18 cellular contexts compared by ENCODE assay signal in genomic region chr4:71608674-71609062, GRCh38.
DNase-seq lines count a peak whose midpoint lies in the region; ATAC-seq, FAIRE-seq and TF ChIP-seq lines count a peak whose summit lies in the region.
"Had no signal": no experiment of that assay in that cellular context is flagged by ENCODE, and none has a peak within 500 bp of the region (broad histone marks: within the 10 kb centered on the region; RNA-seq: fewer than 3 reads in every experiment).

No MANE protein-coding gene starts in this region.

- TF ChIP-seq POLR2A in HepG2 (IDR thresholded peaks at IDR 0.05; ENCODE audit: insufficient read depth in 1 of 2, low read depth in 2 of 2, low read length in 2 of 2) (no peak), stomach (IDR thresholded peaks at IDR 0.05) (no peak)

- in situ Hi-C loops in HepG2 (cut with HindIII; ENCODE audit: extremely low pct_ligation_motif_present, low pct_unique_long_range_greater_than_20kb), result no loop called here

- intact Hi-C loops in PC-3 (cut with micrococcal nuclease), result loop anchor here (1.0 to 5.0 kb wide), 9 partner anchors 40 to 420 kb away; no protein-coding TSS in a partner anchor
- intact Hi-C loops in HepG2 (cut with micrococcal nuclease; ENCODE audit: unreplicated experiment), result no loop called here
- intact Hi-C loops in stomach (cut with DNase I; ENCODE audit: low total_unique reads), result no loop called here

- no peak for TF ChIP-seq RAD21 in HepG2 (CRISPR knock-in tag; IDR thresholded peaks at IDR 0.05)

- TF ChIP-seq EP300 in HepG2 (IDR thresholded peaks at IDR 0.05; ENCODE audit: low read depth in 2 of 2, low read length in 2 of 2) (no peak), HepG2 (CRISPR knock-in tag; IDR thresholded peaks at IDR 0.05; ENCODE audit: borderline replicate concordance) (no peak), stomach (IDR thresholded peaks at IDR 0.05) (no peak)

- TF ChIP-seq CTCF in PC-3 (conservative IDR thresholded peaks at IDR 0.05; ENCODE audit: low read depth, low read length) (no peak), HepG2 (CRISPR knock-in tag; IDR thresholded peaks at IDR 0.05) (no peak), stomach (IDR thresholded peaks at IDR 0.05) (no peak)

- H3K9me2 ChIP-seq in PC-3 (replicated peaks; ENCODE audit: low read length), result no peaks in the 10 kb centered on the region

- no peaks in the 10 kb centered on the region for H3K27me3 ChIP-seq in PC-3 (ENCODE audit: low read length)
- H3K27me3 ChIP-seq in HepG2 (ENCODE audit: control insufficient read depth in 1 of 2, insufficient read depth in 2 of 2, low read length in 2 of 2), result no peaks in the 10 kb centered on the region
- H3K27me3 ChIP-seq in stomach, result no peaks in the 10 kb centered on the region

- H3K9ac ChIP-seq in PC-3 (ENCODE audit: low read length) (peak overlapping the region; percentile 73), HepG2 (ENCODE audit: insufficient read depth, low read depth, low read length) (no peak overlapping the region)

- POLR2A ChIA-PET in PC-3 (lab: Charles Lee; ENCODE audit: unreplicated experiment), result no interaction called here
- POLR2A ChIA-PET in HepG2 (lab: Yijun Ruan, JAX), result no interaction called here

- 3% methylated on average over 2 of the region's 2 CpGs for WGBS in HepG2 (ENCODE audit: low lambda C conversion rate)
- 41 to 74% (median 56%) methylated on average over 2 of the region's 2 CpGs for WGBS in stomach, 5 donors

- DNase-seq in DMS53 treated with DMSO at 0.1 percent for 48 hours (lab: John Stamatoyannopoulos, UW; ENCODE audit: unreplicated experiment) (peak; percentile 54), PC-3 (no peak), HepG2 (ENCODE audit: low spot score) (no peak), stomach (no peak), hepatic stellate cell (ENCODE audit: low spot score) (no peak), NCI-H1105 (lab: John Stamatoyannopoulos, UW) (no peak), NCI-H345 treated with DMSO at 0.1 percent for 48 hours (lab: John Stamatoyannopoulos, UW; ENCODE audit: unreplicated experiment) (no peak)
- DNase-seq: CD8-positive, alpha-beta T cell; GOT3; NCI-H1105 treated with DMSO at 0.1 percent for 48 hours; NCI-H187 treated with DMSO at 0.1 percent for 48 hours; NCI-H510A; NCI-H82 had no signal

- no peaks in the 10 kb centered on the region for H3K36me3 ChIP-seq in PC-3 (ENCODE audit: low read depth, low read length)
- H3K36me3 ChIP-seq in HepG2 (replicated peaks in 1 of 2; ENCODE audit: control insufficient read depth in 1 of 2, insufficient read depth in 2 of 2, low read length in 2 of 2), result no peaks in the 10 kb centered on the region
- H3K36me3 ChIP-seq in stomach, result no peaks in the 10 kb centered on the region

- CTCF ChIA-PET in PC-3 (lab: Charles Lee) (interaction anchor here (0.8 kb wide), 1 partner anchor 58 kb away, joined by 3 read pairs; no protein-coding TSS in a partner anchor), HepG2 (lab: Yijun Ruan, JAX; ENCODE audit: low intra/inter-chr PET ratio, low total read pairs) (no interaction called here)

- BruUV-seq in PC-3 (replicated peaks; lab: Mats Ljungman, UMichigan) (TSS peak; percentile 97), HepG2 (replicated peaks; lab: Mats Ljungman, UMichigan) (no TSS peak)

- peaks cover 45% of the 10 kb centered on the region for H3K4me1 ChIP-seq in PC-3 (ENCODE audit: insufficient read depth, low read length)
- peaks cover 20% of the 10 kb centered on the region for H3K4me1 ChIP-seq in HepG2 (ENCODE audit: insufficient read depth, low read length)
- H3K4me1 ChIP-seq in stomach, result peaks cover 0 to 22% (median 7%) of the 10 kb centered on the region in 4 donors

- peak overlapping the region; percentile 62 for H3K4me2 ChIP-seq in PC-3 (ENCODE audit: low read length)
- peak overlapping the region; percentile 23; the same call in 1 of the 2 replicates for H3K4me2 ChIP-seq in HepG2 (ENCODE audit: low read depth, low read length)

- H3F3A ChIP-seq in PC-3 (ENCODE audit: low read length, unreplicated experiment), result peaks cover 7% of the 10 kb centered on the region

- FAIRE-seq in HepG2 (lab: Jason Lieb, UNC), result no peak
- FAIRE-seq: GM12878, GM18507, HTR-8/SVneo, K562 had no signal

- H3K9me3 ChIP-seq in PC-3 (ENCODE audit: low read length) (no peaks in the 10 kb centered on the region), HepG2 (ENCODE audit: low read length) (no peaks in the 10 kb centered on the region), stomach (no peaks in the 10 kb centered on the region)

- no peaks in the 10 kb centered on the region for H4K20me1 ChIP-seq in PC-3 (ENCODE audit: low read length)
- no peaks in the 10 kb centered on the region for H4K20me1 ChIP-seq in HepG2 (ENCODE audit: insufficient read depth, low read length)

- peak overlapping the region; percentile 90 for H3K27ac ChIP-seq in PC-3 (ENCODE audit: low read length)
- no peak overlapping the region for H3K27ac ChIP-seq in HepG2 (ENCODE audit: extremely low read length, insufficient read depth, low read length)
- peak overlapping the region in 4 of 5 donors; percentile 42 to 79 (median 62) for H3K27ac ChIP-seq in stomach
- H3K27ac ChIP-seq: RWPE1 had no signal

- ATAC-seq in PC-3 (peak; percentile 41), HepG2 (no peak; the same call in 2 of the 3 replicates)
- ATAC-seq: CD8-positive, alpha-beta T cell; GM12878; K562 had no signal

- no peak overlapping the region for H2AFZ ChIP-seq in PC-3 (ENCODE audit: low read length)
- no peak overlapping the region for H2AFZ ChIP-seq in HepG2 (ENCODE audit: low read length)

- H3K79me2 ChIP-seq in PC-3 (ENCODE audit: low read length) (no peaks in the 10 kb centered on the region), HepG2 (ENCODE audit: insufficient read depth, low read length) (no peaks in the 10 kb centered on the region)

- peak overlapping the region; percentile 32; the same call in 1 of the 2 replicates for H3K4me3 ChIP-seq in PC-3 (ENCODE audit: low read length)
- no peak overlapping the region for H3K4me3 ChIP-seq in HepG2 (replicated peaks in 1 of 3; ENCODE audit: insufficient read depth in 1 of 3, low read depth in 2 of 3, low read length in 3 of 3)
- no peak overlapping the region for H3K4me3 ChIP-seq in stomach
- H3K4me3 ChIP-seq: GM12878, K562 had no signal

TF ChIP-seq in HepG2, 621 proteins besides CTCF, POLR2A, EP300 and RAD21:
- TF ChIP-seq CREM (IDR thresholded peaks at IDR 0.05), result 0 out of 2 replicates have a peak, but pooled peaks have one; percentile 7
- no peak for TF ChIP-seq CREM (CRISPR knock-in tag; IDR thresholded peaks at IDR 0.05)
- TF ChIP-seq STAG1 (CRISPR knock-in tag; IDR thresholded peaks at IDR 0.05), result no peak
